10 cellular contexts compared by ENCODE assay signal in genomic region chr6:17867880-17868279, GRCh38.
A peak's percentile ranks its signal among the peaks of the same experiment; 100 is the strongest.
DNase-seq lines count a peak whose midpoint lies in the region; ATAC-seq, FAIRE-seq and TF ChIP-seq lines count a peak whose summit lies in the region.
"Had no signal": no experiment of that assay in that cellular context is flagged by ENCODE, and none has a peak within 500 bp of the region (broad histone marks: within the 10 kb centered on the region; RNA-seq: fewer than 3 reads in every experiment).

No MANE protein-coding gene starts in this region.

- no peak overlapping the region for H3K27ac Mint-ChIP-seq in naive thymus-derived CD8-positive, alpha-beta T cell
- H3K27ac Mint-ChIP-seq in activated CD8-positive, alpha-beta memory T cell treated with anti-CD3 and anti-CD28 coated beads, Interleukin-2, amount 10 ng/mL, durations not matched to agents 7 days and 5 days, result no peak overlapping the region

- FAIRE-seq in RCC 7860 (lab: Jason Lieb, UNC) (peak; percentile 78), pancreas (lab: Jason Lieb, UNC) (no peak)

- ATAC-seq in pancreas, result peak; percentile 66 to 85 (median 82)
- ATAC-seq in naive thymus-derived CD8-positive, alpha-beta T cell, result no peak
- no peak for ATAC-seq in activated CD8-positive, alpha-beta memory T cell treated with anti-CD3 and anti-CD28 coated beads, Interleukin-2, amount 10 ng/mL, durations not matched to agents 7 days and 5 days

- no peaks in the 10 kb centered on the region for H3K36me3 Mint-ChIP-seq in naive thymus-derived CD8-positive, alpha-beta T cell
- H3K36me3 Mint-ChIP-seq in activated CD8-positive, alpha-beta memory T cell treated with anti-CD3 and anti-CD28 coated beads, Interleukin-2, amount 10 ng/mL, durations not matched to agents 7 days and 5 days, result no peaks in the 10 kb centered on the region

- H3K27ac ChIP-seq in pancreas, result no peak overlapping the region

- no peaks in the 10 kb centered on the region for H3K9me3 ChIP-seq in pancreas

- peaks cover 8 to 15% (median 15%) of the 10 kb centered on the region in 3 donors for H3K4me1 ChIP-seq in pancreas

- CTCF ChIA-PET in activated CD8-positive, alpha-beta memory T cell treated with anti-CD3 and anti-CD28 coated beads, Interleukin-2, amount 10 ng/mL, durations not matched to agents 7 days and 5 days (lab: Charles Lee), result no interaction called here

- POLR2A ChIA-PET in naive thymus-derived CD8-positive, alpha-beta T cell (lab: Charles Lee), result no interaction called here

- WGBS in pancreas, 2 donors, result 24 to 32% methylated on average over 1 of the region's 1 CpG

- H3K4me3 Mint-ChIP-seq in naive thymus-derived CD8-positive, alpha-beta T cell, result no peak overlapping the region
- no peak overlapping the region for H3K4me3 Mint-ChIP-seq in activated CD8-positive, alpha-beta memory T cell treated with anti-CD3 and anti-CD28 coated beads, Interleukin-2, amount 10 ng/mL, durations not matched to agents 7 days and 5 days

- DNase-seq in EH (ENCODE audit: low read depth) (peak; percentile 88), RCC 7860 (ENCODE audit: low spot score) (peak; percentile 70), epithelial cell of proximal tubule (ENCODE audit: low read depth) (peak; percentile 27), pancreas (peak in 1 of 6 donors; percentile 9), iPS-NIHi11 (ENCODE audit: low spot score) (no peak), NCI-H2081 (lab: John Stamatoyannopoulos, UW) (no peak)
- no peak for DNase-seq in naive thymus-derived CD8-positive, alpha-beta T cell
- DNase-seq in activated CD8-positive, alpha-beta memory T cell treated with anti-CD3 and anti-CD28 coated beads, Interleukin-2, amount 10 ng/mL, durations not matched to agents 7 days and 5 days, result no peak
- DNase-seq: activated CD8-positive, alpha-beta memory T cell treated with anti-CD3 and anti-CD28 coated beads for 24 hours; mesendoderm had no signal

- no peaks in the 10 kb centered on the region for H3K36me3 ChIP-seq in pancreas

- intact Hi-C loops in pancreas (cut with DNase I), result no loop called here

- peaks cover 0 to 8% (median 2%) of the 10 kb centered on the region in 5 donors for H3K27me3 Mint-ChIP-seq in naive thymus-derived CD8-positive, alpha-beta T cell
- H3K27me3 Mint-ChIP-seq in activated CD8-positive, alpha-beta memory T cell treated with anti-CD3 and anti-CD28 coated beads, Interleukin-2, amount 10 ng/mL, durations not matched to agents 7 days and 5 days, result peaks cover 49% of the 10 kb centered on the region

- H3K4me1 Mint-ChIP-seq in naive thymus-derived CD8-positive, alpha-beta T cell, result no peaks in the 10 kb centered on the region
- H3K4me1 Mint-ChIP-seq in activated CD8-positive, alpha-beta memory T cell treated with anti-CD3 and anti-CD28 coated beads, Interleukin-2, amount 10 ng/mL, durations not matched to agents 7 days and 5 days, result no peaks in the 10 kb centered on the region

- H3K4me3 ChIP-seq in epithelial cell of proximal tubule (ENCODE audit: low read depth, low read length), result no peak overlapping the region
- no peak overlapping the region for H3K4me3 ChIP-seq in pancreas

- H3K27me3 ChIP-seq in pancreas, result no peaks in the 10 kb centered on the region

- no peaks in the 10 kb centered on the region for H3K9me3 Mint-ChIP-seq in naive thymus-derived CD8-positive, alpha-beta T cell
- no peaks in the 10 kb centered on the region for H3K9me3 Mint-ChIP-seq in activated CD8-positive, alpha-beta memory T cell treated with anti-CD3 and anti-CD28 coated beads, Interleukin-2, amount 10 ng/mL, durations not matched to agents 7 days and 5 days (ENCODE audit: low read depth)

- TF ChIP-seq CTCF in epithelial cell of proximal tubule (conservative IDR thresholded peaks at IDR 0.05; ENCODE audit: low read depth, low read length) (no peak), pancreas (IDR thresholded peaks at IDR 0.05) (no peak)

Comparison
In these comparisons a context has a peak if more than half of its experiments do, and no peak if none do; other contexts are left out.
1. DNase-seq: peak in EH (single experiment), RCC 7860 (single experiment) and epithelial cell of proximal tubule (single experiment); none in naive thymus-derived CD8-positive, alpha-beta T cell (0 of 10), iPS-NIHi11 (single experiment), NCI-H2081 (0 of 2) and activated CD8-positive, alpha-beta memory T cell treated with anti-CD3 and anti-CD28 coated beads, Interleukin-2, amount 10 ng/mL, durations not matched to agents 7 days and 5 days (single experiment).
2. ATAC-seq: peak in pancreas (4 of 4); none in naive thymus-derived CD8-positive, alpha-beta T cell (0 of 2) and activated CD8-positive, alpha-beta memory T cell treated with anti-CD3 and anti-CD28 coated beads, Interleukin-2, amount 10 ng/mL, durations not matched to agents 7 days and 5 days (single experiment).